In the genomic region with DNA sequence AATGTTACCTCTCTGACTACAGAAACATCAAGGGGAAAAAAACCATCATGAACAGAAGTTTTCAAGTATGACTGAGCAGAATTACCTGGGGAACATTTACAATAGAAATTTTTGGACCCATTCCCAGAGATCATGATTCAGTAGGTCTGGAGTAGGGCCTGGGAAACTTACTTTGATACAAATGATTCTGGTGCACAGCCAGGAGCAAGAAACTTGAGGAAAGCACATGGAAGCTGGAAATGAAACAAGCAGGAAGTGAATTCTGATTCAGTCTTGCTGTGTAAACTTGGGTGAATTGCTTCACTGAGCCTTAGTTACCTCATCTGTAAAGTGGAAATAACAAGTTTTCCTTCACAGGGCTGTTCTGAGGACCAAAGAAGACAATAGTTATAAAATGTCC, we compare ENCODE assay signal across 13 cellular contexts.
DNase-seq lines count a peak whose midpoint lies in the region; ATAC-seq and TF ChIP-seq lines count a peak whose summit lies in the region.
"Had no signal": no experiment of that assay in that cellular context is flagged by ENCODE, and none has a peak within 500 bp of the region (broad histone marks: within the 10 kb centered on the region; RNA-seq: fewer than 3 reads in every experiment).

No MANE protein-coding gene starts in this region.

- peaks cover 4% of the 10 kb centered on the region for H3F3A ChIP-seq in PC-3 (ENCODE audit: low read length, unreplicated experiment)

- H3K9me3 ChIP-seq in PC-3 (ENCODE audit: low read length) (no peaks in the 10 kb centered on the region), lung (ENCODE audit: control insufficient read depth in 2 of 2, insufficient read depth in 1 of 2, low read length in 1 of 2) (peaks cover 0 to 3% of the 10 kb centered on the region in 2 donors)
- H3K9me3 ChIP-seq: mucosa of descending colon had no signal

- BruUV-seq in PC-3 (replicated peaks; lab: Mats Ljungman, UMichigan): no TSS peak

- peaks cover 11% of the 10 kb centered on the region for H3K9me3 Mint-ChIP-seq in T-helper 2 cell treated with Interferon-gamma antibody and Interleukin-4, amounts not matched to agents 5 μg/mL and 100 μg/mL, for 36 hours

- H3K4me3 ChIP-seq in PC-3 (ENCODE audit: low read length) (no peak overlapping the region), lung (no peak overlapping the region)
- H3K4me3 ChIP-seq: mucosa of descending colon had no signal

- peak; percentile 85 for DNase-seq in Daoy (ENCODE audit: low read depth)
- peak; percentile 95 for DNase-seq in PC-3
- peak; percentile 63 for DNase-seq in epithelial cell of prostate (ENCODE audit: low read depth, low spot score)
- no peak for DNase-seq in lung (ENCODE audit: low spot score)
- DNase-seq in T-helper 2 cell treated with Interferon-gamma antibody and Interleukin-4, amounts not matched to agents 5 μg/mL and 100 μg/mL, for 36 hours (ENCODE audit: low spot score): no peak
- no peak for DNase-seq in AG08395 (ENCODE audit: low spot score)
- DNase-seq in NCI-H82 (lab: John Stamatoyannopoulos, UW): no peak
- no peak for DNase-seq in NCI-H774 (lab: John Stamatoyannopoulos, UW)
- DNase-seq: activated naive CD4-positive, alpha-beta T cell treated with Interleukin-2 at 50 U/mL for 16 hours; mucosa of descending colon; NCI-H2029 treated with DMSO at 0.1 percent for 48 hours; WERI-Rb-1 had no signal

- H2AFZ ChIP-seq in PC-3 (ENCODE audit: low read length): peak overlapping the region; percentile 56; the same call in 1 of the 2 replicates

- no peaks in the 10 kb centered on the region for H3K79me2 ChIP-seq in PC-3 (ENCODE audit: low read length)

- no peaks in the 10 kb centered on the region for H3K36me3 Mint-ChIP-seq in T-helper 2 cell treated with Interferon-gamma antibody and Interleukin-4, amounts not matched to agents 5 μg/mL and 100 μg/mL, for 36 hours (ENCODE audit: low read depth)

- no peaks in the 10 kb centered on the region for H3K27me3 ChIP-seq in PC-3 (ENCODE audit: low read length)
- no peaks in the 10 kb centered on the region for H3K27me3 ChIP-seq in lung (ENCODE audit: control insufficient read depth, insufficient read depth)

- H3K9ac ChIP-seq in PC-3 (ENCODE audit: low read length): peak overlapping the region; percentile 60

- CTCF ChIA-PET in PC-3 (lab: Charles Lee): no interaction called here

- no peaks in the 10 kb centered on the region for H3K4me1 Mint-ChIP-seq in T-helper 2 cell treated with Interferon-gamma antibody and Interleukin-4, amounts not matched to agents 5 μg/mL and 100 μg/mL, for 36 hours (ENCODE audit: low read depth)
- H3K4me1 Mint-ChIP-seq: central memory CD8-positive, alpha-beta T cell had no signal

- H3K9me2 ChIP-seq in PC-3 (replicated peaks; ENCODE audit: low read length): no peaks in the 10 kb centered on the region

- ATAC-seq in PC-3 (peak; percentile 89), lung (ENCODE audit: insufficient read depth, low FRiP score) (peak; percentile 34)
- ATAC-seq: mucosa of descending colon had no signal

- no peaks in the 10 kb centered on the region for H4K20me1 ChIP-seq in PC-3 (ENCODE audit: low read length)

- intact Hi-C loops in PC-3 (cut with micrococcal nuclease): no loop called here

- H3K36me3 ChIP-seq in PC-3 (ENCODE audit: low read depth, low read length) (no peaks in the 10 kb centered on the region), lung (ENCODE audit: control insufficient read depth in 2 of 2, insufficient read depth in 2 of 2, low read length in 2 of 2) (no peaks in the 10 kb centered on the region)
- H3K36me3 ChIP-seq: WERI-Rb-1 had no signal

- no peak overlapping the region for H3K27ac Mint-ChIP-seq in T-helper 2 cell treated with Interferon-gamma antibody and Interleukin-4, amounts not matched to agents 5 μg/mL and 100 μg/mL, for 36 hours

- TF ChIP-seq CTCF in PC-3 (conservative IDR thresholded peaks at IDR 0.05; ENCODE audit: low read depth, low read length) (no peak), lung (IDR thresholded peaks at IDR 0.05; ENCODE audit: control extremely low read depth, extremely low read depth) (no peak)

- H3K27me3 Mint-ChIP-seq in T-helper 2 cell treated with Interferon-gamma antibody and Interleukin-4, amounts not matched to agents 5 μg/mL and 100 μg/mL, for 36 hours (ENCODE audit: low read depth): no peaks in the 10 kb centered on the region

- peak overlapping the region; percentile 64 for H3K4me2 ChIP-seq in PC-3 (ENCODE audit: low read length)

- H3K27ac ChIP-seq in PC-3 (ENCODE audit: low read length) (peak overlapping the region; percentile 92), epithelial cell of prostate (peak overlapping the region; percentile 11), lung (ENCODE audit: low read depth in 1 of 2, low read length in 1 of 2) (no peak overlapping the region)
- H3K27ac ChIP-seq: WERI-Rb-1 had no signal

- H3K4me1 ChIP-seq in PC-3 (ENCODE audit: insufficient read depth, low read length) (peaks cover 20% of the 10 kb centered on the region), lung (ENCODE audit: control insufficient read depth in 2 of 2, insufficient read depth in 2 of 2, low read length in 2 of 2) (no peaks in the 10 kb centered on the region)

- POLR2A ChIA-PET in PC-3 (lab: Charles Lee; ENCODE audit: unreplicated experiment): no interaction called here

- H3K4me3 Mint-ChIP-seq in T-helper 2 cell treated with Interferon-gamma antibody and Interleukin-4, amounts not matched to agents 5 μg/mL and 100 μg/mL, for 36 hours: no peak overlapping the region
- H3K4me3 Mint-ChIP-seq: central memory CD8-positive, alpha-beta T cell had no signal

Comparison
In these comparisons a context has a peak if more than half of its experiments do, and no peak if none do; other contexts are left out.
1. DNase-seq: peak in Daoy (single experiment), PC-3 (single experiment) and epithelial cell of prostate (single experiment); none in lung (single experiment), T-helper 2 cell treated with Interferon-gamma antibody and Interleukin-4, amounts not matched to agents 5 μg/mL and 100 μg/mL, for 36 hours (single experiment), AG08395 (single experiment), NCI-H82 (single experiment) and NCI-H774 (single experiment).
2. H3K27ac ChIP-seq: peak in PC-3 (single experiment) and epithelial cell of prostate (single experiment); none in lung (0 of 2).